In the genomic region with DNA sequence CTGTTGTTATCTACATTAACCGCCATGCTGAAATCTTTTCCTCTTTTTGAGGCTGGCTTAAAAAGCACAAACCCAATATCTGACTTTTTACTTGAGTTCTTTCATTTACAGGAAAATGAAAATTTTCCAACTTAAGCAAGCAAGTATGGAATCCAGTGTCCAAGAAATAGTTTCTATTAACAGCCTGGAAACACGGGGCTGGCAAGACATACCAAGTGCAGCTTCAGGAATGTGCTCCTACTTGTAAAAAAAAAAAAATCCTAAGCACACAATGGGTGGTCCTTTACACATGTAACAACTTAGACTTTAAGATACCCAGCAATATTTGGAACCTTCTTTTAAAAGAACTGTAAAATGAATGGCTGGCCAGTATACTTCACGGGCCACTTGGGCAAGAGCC, we compare ENCODE assay signal across 20 cellular contexts.
A peak's percentile ranks its signal among the peaks of the same experiment; 100 is the strongest.
DNase-seq lines count a peak whose midpoint lies in the region; ATAC-seq and TF ChIP-seq lines count a peak whose summit lies in the region.
"Had no signal": no experiment of that assay in that cellular context is flagged by ENCODE, and none has a peak within 500 bp of the region (broad histone marks: within the 10 kb centered on the region; RNA-seq: fewer than 3 reads in every experiment).

No MANE protein-coding gene starts in this region.

- H3K9me3 ChIP-seq in SJSA1 (replicated peaks): no peaks in the 10 kb centered on the region
- H3K9me3 ChIP-seq in tibial artery: no peaks in the 10 kb centered on the region

- H3K4me1 Mint-ChIP-seq in naive thymus-derived CD8-positive, alpha-beta T cell: no peaks in the 10 kb centered on the region
- H3K4me1 Mint-ChIP-seq: CD4-positive, CD25-positive, alpha-beta regulatory T cell had no signal

- no peaks in the 10 kb centered on the region for H3K36me3 Mint-ChIP-seq in naive thymus-derived CD8-positive, alpha-beta T cell
- H3K36me3 Mint-ChIP-seq: CD4-positive, CD25-positive, alpha-beta regulatory T cell had no signal

- H3K9me3 Mint-ChIP-seq in naive thymus-derived CD8-positive, alpha-beta T cell: peaks cover 0 to 6% (median 0%) of the 10 kb centered on the region in 9 donors

- H3K27me3 Mint-ChIP-seq in naive thymus-derived CD8-positive, alpha-beta T cell: peaks cover 0 to 2% (median 0%) of the 10 kb centered on the region in 5 donors

- H3K4me1 ChIP-seq in SJSA1 (replicated peaks): peaks cover 11% of the 10 kb centered on the region
- peaks cover 0 to 15% (median 7%) of the 10 kb centered on the region in 4 donors for H3K4me1 ChIP-seq in tibial artery

- DNase-seq in SJSA1 (ENCODE audit: low read depth in 1 of 2, low spot score in 2 of 2): peak in 1 of 2 experiments; percentile 40
- peak; percentile 47 for DNase-seq in choroid plexus epithelial cell (ENCODE audit: low read depth)
- no peak for DNase-seq in left colon
- DNase-seq in NCI-H2196 (lab: John Stamatoyannopoulos, UW; ENCODE audit: unreplicated experiment): no peak
- DNase-seq in naive thymus-derived CD8-positive, alpha-beta T cell: no peak
- DNase-seq in NCI-H2227 (lab: John Stamatoyannopoulos, UW; ENCODE audit: unreplicated experiment): no peak
- DNase-seq in tibial artery: no peak
- DNase-seq: CD4-positive, CD25-positive, alpha-beta regulatory T cell; DMS153; DND-41; GM23248; H7; NCI-H1105 treated with DMSO at 0.1 percent for 48 hours; NCI-H146; NCI-H1930; NCI-H2227 treated with DMSO at 0.1 percent for 48 hours; NCI-H526 treated with DMSO at 0.1 percent for 48 hours; Right ventricle myocardium superior; RPMI8226 had no signal

- TF ChIP-seq CTCF in choroid plexus epithelial cell (conservative IDR thresholded peaks at IDR 0.05; ENCODE audit: low read depth, low read length) (no peak), tibial artery (IDR thresholded peaks at IDR 0.05) (no peak)

- H3K4me3 ChIP-seq in SJSA1 (no peak overlapping the region), choroid plexus epithelial cell (ENCODE audit: low read depth, low read length) (no peak overlapping the region), tibial artery (no peak overlapping the region)
- H3K4me3 ChIP-seq: GM23248, K562 had no signal

- ATAC-seq in left colon: peak; percentile 12
- ATAC-seq in naive thymus-derived CD8-positive, alpha-beta T cell: no peak
- ATAC-seq: K562 had no signal

- no peak overlapping the region for H3K4me3 Mint-ChIP-seq in naive thymus-derived CD8-positive, alpha-beta T cell
- H3K4me3 Mint-ChIP-seq: CD4-positive, CD25-positive, alpha-beta regulatory T cell had no signal

- POLR2A ChIA-PET in naive thymus-derived CD8-positive, alpha-beta T cell (lab: Charles Lee): no interaction called here

- no peak overlapping the region for H3K27ac Mint-ChIP-seq in naive thymus-derived CD8-positive, alpha-beta T cell
- H3K27ac Mint-ChIP-seq: CD4-positive, CD25-positive, alpha-beta regulatory T cell had no signal

- no peaks in the 10 kb centered on the region for H3K36me3 ChIP-seq in SJSA1
- no peaks in the 10 kb centered on the region for H3K36me3 ChIP-seq in tibial artery

- intact Hi-C loops in left colon (cut with DNase I, micrococcal nuclease): no loop called here
- intact Hi-C loops in tibial artery (cut with DNase I; ENCODE audit: low total_unique reads): no loop called here

- H3K27me3 ChIP-seq in SJSA1 (replicated peaks) (0 out of 2 replicates have a peak, but pooled peaks cover 3% of the 10 kb centered on the region), tibial artery (no peaks in the 10 kb centered on the region)

- H3K27ac ChIP-seq in SJSA1 (0 out of 2 replicates have a peak overlapping the region, but pooled peaks have one; percentile 9), tibial artery (no peak overlapping the region)
- H3K27ac ChIP-seq: GM23248 had no signal
